21 cellular contexts compared by ENCODE assay signal in the genomic region with DNA sequence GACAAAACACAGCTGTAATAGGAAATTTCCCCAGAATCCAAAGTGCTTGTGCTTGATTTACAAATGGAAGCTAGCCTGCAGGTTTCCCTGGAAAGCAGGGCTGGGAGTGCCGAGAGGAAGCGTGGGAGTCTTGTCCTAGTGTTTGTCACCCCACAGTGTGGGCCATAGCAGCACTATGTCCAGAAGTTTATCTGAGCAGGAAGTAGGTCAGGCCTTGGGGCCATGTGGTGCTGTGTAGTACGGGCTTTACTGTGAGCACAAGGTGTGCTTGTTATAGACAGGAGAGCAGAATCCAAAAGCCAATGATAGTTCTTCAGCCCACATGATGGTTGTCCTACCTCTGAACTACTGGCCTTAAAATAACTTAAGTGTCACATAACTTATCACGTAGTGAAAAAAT.
"Had no signal": no experiment of that assay in that cellular context is flagged by ENCODE, and none has a peak within 500 bp of the region (broad histone marks: within the 10 kb centered on the region; RNA-seq: fewer than 3 reads in every experiment).

No MANE protein-coding gene starts in this region.

- H3K36me3 Mint-ChIP-seq: activated CD4-positive, alpha-beta memory T cell treated with anti-CD3 and anti-CD28 coated beads for 36 hours; activated naive CD4-positive, alpha-beta T cell treated with anti-CD3 and anti-CD28 coated beads, Interleukin-2, amount 10 ng/mL, durations not matched to agents 7 days and 5 days; memory B cell; naive B cell had no signal

- H3K27me3 Mint-ChIP-seq: activated CD4-positive, alpha-beta memory T cell treated with anti-CD3 and anti-CD28 coated beads for 36 hours; activated naive CD4-positive, alpha-beta T cell treated with anti-CD3 and anti-CD28 coated beads, Interleukin-2, amount 10 ng/mL, durations not matched to agents 7 days and 5 days had no signal

- H3K4me1 Mint-ChIP-seq: activated naive CD4-positive, alpha-beta T cell treated with anti-CD3 and anti-CD28 coated beads, Interleukin-2, amount 10 ng/mL, durations not matched to agents 7 days and 5 days; memory B cell had no signal

- H3K27ac Mint-ChIP-seq: activated CD4-positive, alpha-beta memory T cell treated with anti-CD3 and anti-CD28 coated beads for 36 hours; activated naive CD4-positive, alpha-beta T cell treated with anti-CD3 and anti-CD28 coated beads, Interleukin-2, amount 10 ng/mL, durations not matched to agents 7 days and 5 days; activated T-cell treated with anti-CD3 and anti-CD28 coated beads, Interleukin-2, amount 50 U/mL, for 72 hours; memory B cell; naive B cell had no signal

- H3K9me3 Mint-ChIP-seq: activated CD4-positive, alpha-beta memory T cell treated with anti-CD3 and anti-CD28 coated beads for 36 hours; activated naive CD4-positive, alpha-beta T cell treated with anti-CD3 and anti-CD28 coated beads, Interleukin-2, amount 10 ng/mL, durations not matched to agents 7 days and 5 days; activated T-cell treated with anti-CD3 and anti-CD28 coated beads, Interleukin-2, amount 50 U/mL, for 72 hours; memory B cell; naive B cell; neural crest cell had no signal

- H3K4me3 Mint-ChIP-seq: activated CD4-positive, alpha-beta memory T cell treated with anti-CD3 and anti-CD28 coated beads for 36 hours; activated naive CD4-positive, alpha-beta T cell treated with anti-CD3 and anti-CD28 coated beads, Interleukin-2, amount 10 ng/mL, durations not matched to agents 7 days and 5 days; activated T-cell treated with anti-CD3 and anti-CD28 coated beads, Interleukin-2, amount 50 U/mL, for 72 hours; memory B cell; naive B cell; neural crest cell had no signal

- ATAC-seq: activated T-cell treated with anti-CD3 and anti-CD28 coated beads, Interleukin-2, amount 50 U/mL, for 72 hours had no signal

- DNase-seq: activated CD4-positive, alpha-beta memory T cell treated with anti-CD3 and anti-CD28 coated beads for 36 hours; activated CD4-positive, alpha-beta T cell treated with anti-CD3 and anti-CD28 coated beads for 48 hours; activated effector memory CD4-positive, alpha-beta T cell treated with Interleukin-2 at 50 U/mL for 16 hours; activated naive CD4-positive, alpha-beta T cell treated with anti-CD3 and anti-CD28 coated beads, Interleukin-2, amount 10 ng/mL, durations not matched to agents 7 days and 5 days; activated T-cell treated with anti-CD3 and anti-CD28 coated beads, Interleukin-2, amount 50 U/mL, for 72 hours; amygdala; dermis blood vessel endothelial cell; effector CD8-positive, alpha-beta T cell; foreskin melanocyte; glutamatergic neuron; hypothalamus; naive B cell; posterior cingulate gyrus; sigmoid colon; stimulated activated CD4-positive, alpha-beta T cell treated with anti-CD3 and anti-CD28 coated beads, Interleukin-2, amount 100 ng/mL, for 48 hours; stimulated activated CD8-positive, alpha-beta memory T cell treated with anti-CD3 and anti-CD28 coated beads, Interleukin-4, amount 100 ng/mL, for 48 hours; stimulated activated naive CD4-positive, alpha-beta T cell; T-helper 9 cell; upper lobe of left lung had no signal
